In genomic region chr7:41826641-41827040, GRCh38 we compare ENCODE assay signal across 31 cellular contexts.
"Had no signal": no experiment of that assay in that cellular context is flagged by ENCODE, and none has a peak within 500 bp of the region (broad histone marks: within the 10 kb centered on the region; RNA-seq: fewer than 3 reads in every experiment).

No MANE protein-coding gene starts in this region.

- H3K36me3 Mint-ChIP-seq: activated CD4-positive, alpha-beta memory T cell treated with anti-CD3 and anti-CD28 coated beads for 36 hours; brain; stimulated activated effector memory CD8-positive, alpha-beta T cell treated with anti-CD3 and anti-CD28 coated beads, Interleukin-12 subunit alpha, Interleukin-12 subunit beta, amount 100 ng/mL, for 72 hours; type B pancreatic cell had no signal

- H3K4me3 ChIP-seq: ascending aorta, coronary artery, dorsolateral prefrontal cortex, gastroesophageal sphincter, pancreas, prostate gland, skin epidermis had no signal

- H3K27ac ChIP-seq: ascending aorta, dorsolateral prefrontal cortex, gastroesophageal sphincter, neutrophil, pancreas, prostate gland, skin epidermis, VCaP had no signal

- H3K9me3 ChIP-seq: ascending aorta, gastroesophageal sphincter, neutrophil, pancreas, prostate gland had no signal

- DNase-seq: activated CD4-positive, alpha-beta memory T cell treated with anti-CD3 and anti-CD28 coated beads for 36 hours; activated CD4-positive, alpha-beta T cell treated with anti-CD3 and anti-CD28 coated beads for 48 hours; activated CD8-positive, alpha-beta memory T cell treated with anti-CD3 and anti-CD28 coated beads, Interleukin-2, amount 50 U/mL, for 4 hours; activated effector memory CD4-positive, alpha-beta T cell treated with anti-CD3 and anti-CD28 coated beads, Interleukin-2, amount 50 U/mL, for 16 hours; activated naive CD4-positive, alpha-beta T cell treated with anti-CD3 and anti-CD28 coated beads for 36 hours; activated naive CD8-positive, alpha-beta T cell treated with anti-CD3 and anti-CD28 coated beads, Interleukin-2, amount 10 ng/mL, durations not matched to agents 7 days and 5 days; activated T-cell treated with anti-CD3 and anti-CD28 coated beads, Interleukin-2, amount 50 U/mL, for 1 hour; dorsolateral prefrontal cortex; head of caudate nucleus; hippocampal formation; left cardiac atrium; nephron progenitor cell; pancreas; retina; stimulated activated CD4-positive, alpha-beta T cell treated with anti-CD3 and anti-CD28 coated beads, Interleukin-12 subunit alpha, Interleukin-12 subunit beta, amount 100 ng/mL, for 4 hours; stimulated activated CD4-positive, alpha-beta T cell treated with anti-CD3 and anti-CD28 coated beads, Interleukin-4, amount 100 ng/mL, for 1 hour; T-helper 1 cell had no signal

- ATAC-seq: gastroesophageal sphincter; left cardiac atrium; pancreas; sciatic nerve; stimulated activated effector memory CD8-positive, alpha-beta T cell treated with anti-CD3 and anti-CD28 coated beads, Interleukin-12 subunit alpha, Interleukin-12 subunit beta, amount 100 ng/mL, for 72 hours had no signal

- H3K4me1 Mint-ChIP-seq: brain, memory B cell, nephron progenitor cell had no signal

- H3K4me1 ChIP-seq: gastroesophageal sphincter, pancreas, prostate gland had no signal

- H3K36me3 ChIP-seq: ascending aorta, gastroesophageal sphincter, neutrophil, pancreas, prostate gland had no signal

- H3K4me3 Mint-ChIP-seq: activated CD4-positive, alpha-beta memory T cell treated with anti-CD3 and anti-CD28 coated beads for 36 hours; activated naive CD4-positive, alpha-beta T cell treated with anti-CD3 and anti-CD28 coated beads for 36 hours; activated naive CD8-positive, alpha-beta T cell treated with anti-CD3 and anti-CD28 coated beads, Interleukin-2, amount 10 ng/mL, durations not matched to agents 7 days and 5 days; activated T-helper 1 cell treated with anti-CD3 and anti-CD28 coated beads, Interleukin-12 subunit alpha, Interleukin-12 subunit beta, Interleukin-2, Interleukin-4 antibody, amounts not matched to agents 30 ng/mL and 10 ng/mL and 1 ng/mL, durations not matched to agents 14 hours and 24 hours and 36 hours; brain; memory B cell; nephron progenitor cell; stimulated activated effector memory CD8-positive, alpha-beta T cell treated with anti-CD3 and anti-CD28 coated beads, Interleukin-12 subunit alpha, Interleukin-12 subunit beta, amount 100 ng/mL, for 72 hours; stimulated activated naive CD8-positive, alpha-beta T cell treated with anti-CD3 and anti-CD28 coated beads, Interleukin-15, Interleukin-2, amounts not matched to agents 100 ng/mL and 50 ng/mL, for 24 hours; type B pancreatic cell had no signal

- H3K27ac Mint-ChIP-seq: activated CD4-positive, alpha-beta memory T cell treated with anti-CD3 and anti-CD28 coated beads for 36 hours; activated naive CD4-positive, alpha-beta T cell treated with anti-CD3 and anti-CD28 coated beads for 36 hours; activated naive CD8-positive, alpha-beta T cell treated with anti-CD3 and anti-CD28 coated beads, Interleukin-2, amount 10 ng/mL, durations not matched to agents 7 days and 5 days; activated T-helper 1 cell treated with anti-CD3 and anti-CD28 coated beads, Interleukin-12 subunit alpha, Interleukin-12 subunit beta, Interleukin-2, Interleukin-4 antibody, amounts not matched to agents 30 ng/mL and 10 ng/mL and 1 ng/mL, durations not matched to agents 14 hours and 24 hours and 36 hours; brain; memory B cell; nephron progenitor cell; stimulated activated effector memory CD8-positive, alpha-beta T cell treated with anti-CD3 and anti-CD28 coated beads, Interleukin-12 subunit alpha, Interleukin-12 subunit beta, amount 100 ng/mL, for 72 hours; stimulated activated naive CD8-positive, alpha-beta T cell treated with anti-CD3 and anti-CD28 coated beads, Interleukin-15, Interleukin-2, amounts not matched to agents 100 ng/mL and 50 ng/mL, for 24 hours; type B pancreatic cell had no signal

- H3K27me3 ChIP-seq: ascending aorta, gastroesophageal sphincter, neutrophil, pancreas had no signal

- H3K27me3 Mint-ChIP-seq: type B pancreatic cell had no signal
